In genomic region chr7:149075286-149075685, GRCh38 we compare ENCODE assay signal across 21 cellular contexts.
"Had no signal": no experiment of that assay in that cellular context is flagged by ENCODE, and none has a peak within 500 bp of the region (broad histone marks: within the 10 kb centered on the region; RNA-seq: fewer than 3 reads in every experiment).

No MANE protein-coding gene starts in this region.

- H3K4me3 Mint-ChIP-seq: activated CD4-positive, alpha-beta memory T cell treated with anti-CD3 and anti-CD28 coated beads, Interleukin-2, amount 10 ng/mL, durations not matched to agents 7 days and 5 days; activated CD4-positive, alpha-beta T cell treated with anti-CD3 and anti-CD28 coated beads, Interleukin-2, amount 10 ng/mL, durations not matched to agents 7 days and 5 days; activated naive CD4-positive, alpha-beta T cell treated with anti-CD3 and anti-CD28 coated beads, Interleukin-2, amount 50 U/mL, for 24 hours had no signal

- H3K4me3 ChIP-seq: SJCRH30 had no signal

- H3K27me3 Mint-ChIP-seq: activated CD4-positive, alpha-beta memory T cell treated with anti-CD3 and anti-CD28 coated beads, Interleukin-2, amount 10 ng/mL, durations not matched to agents 7 days and 5 days; activated CD4-positive, alpha-beta T cell treated with anti-CD3 and anti-CD28 coated beads, Interleukin-2, amount 10 ng/mL, durations not matched to agents 7 days and 5 days; activated naive CD4-positive, alpha-beta T cell treated with anti-CD3 and anti-CD28 coated beads, Interleukin-2, amount 50 U/mL, for 24 hours had no signal

- H3K9me3 Mint-ChIP-seq: activated CD4-positive, alpha-beta memory T cell treated with anti-CD3 and anti-CD28 coated beads, Interleukin-2, amount 10 ng/mL, durations not matched to agents 7 days and 5 days; activated CD4-positive, alpha-beta T cell treated with anti-CD3 and anti-CD28 coated beads, Interleukin-2, amount 10 ng/mL, durations not matched to agents 7 days and 5 days; activated naive CD4-positive, alpha-beta T cell treated with anti-CD3 and anti-CD28 coated beads, Interleukin-2, amount 50 U/mL, for 24 hours had no signal

- H3K27ac ChIP-seq: SJCRH30, VCaP had no signal

- H3K27me3 ChIP-seq: SJCRH30 had no signal

- H3K27ac Mint-ChIP-seq: activated CD4-positive, alpha-beta memory T cell treated with anti-CD3 and anti-CD28 coated beads, Interleukin-2, amount 10 ng/mL, durations not matched to agents 7 days and 5 days; activated CD4-positive, alpha-beta T cell treated with anti-CD3 and anti-CD28 coated beads, Interleukin-2, amount 10 ng/mL, durations not matched to agents 7 days and 5 days; activated naive CD4-positive, alpha-beta T cell treated with anti-CD3 and anti-CD28 coated beads, Interleukin-2, amount 50 U/mL, for 24 hours had no signal

- DNase-seq: activated CD4-positive, alpha-beta memory T cell treated with anti-CD3 and anti-CD28 coated beads, Interleukin-2, amount 10 ng/mL, durations not matched to agents 7 days and 5 days; activated CD4-positive, alpha-beta T cell treated with anti-CD3 and anti-CD28 coated beads, Interleukin-2, amount 10 ng/mL, durations not matched to agents 7 days and 5 days; activated CD4-positive, CD25-positive, alpha-beta regulatory T cell; activated T-cell treated with anti-CD3 and anti-CD28 coated beads for 4 hours; Karpas-422; NCI-H1092; NCI-H1417; NCI-H2029; NCI-H2107; NCI-H2171 treated with DMSO at 0.1 percent for 48 hours; NCI-H345; NCI-H510A; NCI-H526 treated with DMSO at 0.1 percent for 48 hours; NCI-H82; Right ventricle myocardium superior; RPMI8226; SJCRH30; SK-N-SH; T-helper 1 cell had no signal

- H3K4me1 ChIP-seq: SJCRH30 had no signal

- H3K36me3 ChIP-seq: SJCRH30 had no signal

- H3K9me3 ChIP-seq: SJCRH30, SK-N-SH had no signal
